ENCODE assay signal across 1 cellular context in genomic region chr5:131974956-131975726, GRCh38.
TF ChIP-seq lines count a peak whose summit lies in the region.

No MANE protein-coding gene starts in this region.

TF ChIP-seq in GM23338, 12 proteins besides CTCF, POLR2A, EP300 and RAD21 (continued from another document):
- TF ChIP-seq EZH2 (IDR thresholded peaks at IDR 0.05; ENCODE audit: low read depth, unreplicated experiment): no peak
- no peak for TF ChIP-seq STAT1 (IDR thresholded peaks at IDR 0.05; ENCODE audit: unreplicated experiment)
- TF ChIP-seq NANOG (IDR thresholded peaks at IDR 0.05; ENCODE audit: borderline replicate concordance): no peak
- TF ChIP-seq POLR2AphosphoS5 (IDR thresholded peaks at IDR 0.05; ENCODE audit: low read depth): no peak
- TF ChIP-seq JUNB (IDR thresholded peaks at IDR 0.05; ENCODE audit: unreplicated experiment): no peak
- TF ChIP-seq ZNF114 (CRISPR knock-in tag; IDR thresholded peaks at IDR 0.05): no peak
- TF ChIP-seq ETS1 (IDR thresholded peaks at IDR 0.05): no peak
- no peak for TF ChIP-seq CREB1 (CRISPR knock-in tag; IDR thresholded peaks at IDR 0.05; ENCODE audit: low read depth)
- no peak for TF ChIP-seq ZNF331 (CRISPR knock-in tag; IDR thresholded peaks at IDR 0.05; ENCODE audit: low read depth)
- TF ChIP-seq ZNF462 (CRISPR knock-in tag; IDR thresholded peaks at IDR 0.05): no peak
